2 cellular contexts compared by ENCODE assay signal in the genomic region with DNA sequence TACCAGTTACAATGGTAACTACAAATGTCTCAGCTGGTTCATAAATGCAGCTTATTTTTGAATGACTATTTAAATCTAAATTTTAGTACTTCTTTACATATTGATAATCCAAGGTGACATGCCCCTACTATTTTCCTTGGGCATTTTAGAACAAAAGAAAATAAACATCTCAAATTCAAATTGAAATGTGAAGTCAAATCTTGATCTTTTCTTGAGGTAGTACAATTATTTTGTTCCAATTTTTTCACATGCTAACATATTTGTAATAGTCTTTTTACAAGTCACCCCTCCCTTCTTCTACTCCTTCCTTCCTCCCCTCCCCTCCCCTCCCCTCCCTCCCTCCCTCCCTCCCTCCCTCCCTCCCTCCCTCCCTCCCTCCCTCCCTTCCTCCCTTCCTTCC.
TF ChIP-seq lines count a peak whose summit lies in the region.

No MANE protein-coding gene starts in this region.

TF ChIP-seq in HepG2, 621 proteins besides CTCF, POLR2A, EP300 and RAD21:
- TF ChIP-seq HDAC6 (IDR thresholded peaks at IDR 0.05; ENCODE audit: low read depth, low read length) (no peak), HNRNPK (IDR thresholded peaks at IDR 0.05; ENCODE audit: low read depth, low read length, poor library complexity, severe bottlenecking) (peak; percentile 88), PCBP1 (IDR thresholded peaks at IDR 0.05; ENCODE audit: borderline replicate concordance, low read depth, low read length) (0 out of 2 replicates have a peak, but pooled peaks have one; percentile 42), ZNF3 (CRISPR knock-in tag; IDR thresholded peaks at IDR 0.05) (no peak)

TF ChIP-seq in K562, 482 proteins besides CTCF, POLR2A, EP300 and RAD21 (continued from another document):
- TF ChIP-seq, protein P1, sequence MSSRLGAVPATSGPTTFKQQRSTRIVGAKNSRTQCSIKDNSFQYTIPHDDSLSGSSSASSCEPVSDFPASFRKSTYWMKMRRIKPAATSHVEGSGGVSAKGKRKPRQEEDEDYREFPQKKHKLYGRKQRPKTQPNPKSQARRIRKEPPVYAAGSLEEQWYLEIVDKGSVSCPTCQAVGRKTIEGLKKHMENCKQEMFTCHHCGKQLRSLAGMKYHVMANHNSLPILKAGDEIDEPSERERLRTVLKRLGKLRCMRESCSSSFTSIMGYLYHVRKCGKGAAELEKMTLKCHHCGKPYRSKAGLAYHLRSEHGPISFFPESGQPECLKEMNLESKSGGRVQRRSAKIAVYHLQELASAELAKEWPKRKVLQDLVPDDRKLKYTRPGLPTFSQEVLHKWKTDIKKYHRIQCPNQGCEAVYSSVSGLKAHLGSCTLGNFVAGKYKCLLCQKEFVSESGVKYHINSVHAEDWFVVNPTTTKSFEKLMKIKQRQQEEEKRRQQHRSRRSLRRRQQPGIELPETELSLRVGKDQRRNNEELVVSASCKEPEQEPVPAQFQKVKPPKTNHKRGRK (tag; IDR thresholded peaks at IDR 0.05) = no peak
